2 cellular contexts compared by ENCODE assay signal in the genomic region with DNA sequence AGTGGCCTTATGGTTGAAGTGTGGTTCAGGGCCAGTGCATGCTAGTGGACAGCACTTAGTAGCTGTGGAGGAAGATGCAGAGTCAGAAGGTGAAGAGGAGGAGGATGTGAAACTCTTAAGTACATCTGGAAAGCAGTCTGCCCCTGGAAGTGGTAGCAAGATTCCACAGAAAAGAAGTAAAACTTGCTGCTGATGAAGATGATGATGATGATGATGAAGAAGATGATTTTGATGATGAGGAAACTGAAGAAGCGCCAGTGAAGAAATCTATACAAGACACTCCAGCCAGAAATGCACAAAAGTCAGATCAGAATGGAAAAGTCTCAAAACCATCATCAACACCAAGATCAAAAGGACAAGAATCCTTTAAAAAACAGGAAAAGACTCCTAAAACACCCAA.
TF ChIP-seq lines count a peak whose summit lies in the region.

No MANE protein-coding gene starts in this region.

TF ChIP-seq in HepG2, 621 proteins besides CTCF, POLR2A, EP300 and RAD21 (continued from another document):
- TF ChIP-seq ATF1 (CRISPR knock-in tag; IDR thresholded peaks at IDR 0.05) (no peak), HNF4G (IDR thresholded peaks at IDR 0.05; ENCODE audit: borderline replicate concordance, low read depth, low read length) (no peak), HNF4G (CRISPR knock-in tag; IDR thresholded peaks at IDR 0.05; ENCODE audit: borderline replicate concordance, low read depth) (no peak), ZNF367 (CRISPR knock-in tag; IDR thresholded peaks at IDR 0.05; ENCODE audit: borderline replicate concordance) (no peak), ZNF138 (CRISPR knock-in tag; IDR thresholded peaks at IDR 0.05; ENCODE audit: low read depth) (no peak), ZFYVE20 (CRISPR knock-in tag; IDR thresholded peaks at IDR 0.05; ENCODE audit: borderline replicate concordance, low read depth) (no peak), POGZ (CRISPR knock-in tag; IDR thresholded peaks at IDR 0.05) (no peak)

TF ChIP-seq in HEK293, 187 proteins besides CTCF, POLR2A, EP300 and RAD21:
- TF ChIP-seq, protein P1, sequence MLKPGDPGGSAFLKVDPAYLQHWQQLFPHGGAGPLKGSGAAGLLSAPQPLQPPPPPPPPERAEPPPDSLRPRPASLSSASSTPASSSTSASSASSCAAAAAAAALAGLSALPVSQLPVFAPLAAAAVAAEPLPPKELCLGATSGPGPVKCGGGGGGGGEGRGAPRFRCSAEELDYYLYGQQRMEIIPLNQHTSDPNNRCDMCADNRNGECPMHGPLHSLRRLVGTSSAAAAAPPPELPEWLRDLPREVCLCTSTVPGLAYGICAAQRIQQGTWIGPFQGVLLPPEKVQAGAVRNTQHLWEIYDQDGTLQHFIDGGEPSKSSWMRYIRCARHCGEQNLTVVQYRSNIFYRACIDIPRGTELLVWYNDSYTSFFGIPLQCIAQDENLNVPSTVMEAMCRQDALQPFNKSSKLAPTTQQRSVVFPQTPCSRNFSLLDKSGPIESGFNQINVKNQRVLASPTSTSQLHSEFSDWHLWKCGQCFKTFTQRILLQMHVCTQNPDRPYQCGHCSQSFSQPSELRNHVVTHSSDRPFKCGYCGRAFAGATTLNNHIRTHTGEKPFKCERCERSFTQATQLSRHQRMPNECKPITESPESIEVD (tag by site-specific recombination; IDR thresholded peaks at IDR 0.05), result no peak
- TF ChIP-seq ZBTB7A (tag by site-specific recombination; IDR thresholded peaks at IDR 0.05; ENCODE audit: low read depth), result no peak
- peak; percentile 91 for TF ChIP-seq ZNF513 (tag by site-specific recombination; IDR thresholded peaks at IDR 0.05)
TF ChIP-seq in HEK293: peak in this region for 1.
